In the genomic region with DNA sequence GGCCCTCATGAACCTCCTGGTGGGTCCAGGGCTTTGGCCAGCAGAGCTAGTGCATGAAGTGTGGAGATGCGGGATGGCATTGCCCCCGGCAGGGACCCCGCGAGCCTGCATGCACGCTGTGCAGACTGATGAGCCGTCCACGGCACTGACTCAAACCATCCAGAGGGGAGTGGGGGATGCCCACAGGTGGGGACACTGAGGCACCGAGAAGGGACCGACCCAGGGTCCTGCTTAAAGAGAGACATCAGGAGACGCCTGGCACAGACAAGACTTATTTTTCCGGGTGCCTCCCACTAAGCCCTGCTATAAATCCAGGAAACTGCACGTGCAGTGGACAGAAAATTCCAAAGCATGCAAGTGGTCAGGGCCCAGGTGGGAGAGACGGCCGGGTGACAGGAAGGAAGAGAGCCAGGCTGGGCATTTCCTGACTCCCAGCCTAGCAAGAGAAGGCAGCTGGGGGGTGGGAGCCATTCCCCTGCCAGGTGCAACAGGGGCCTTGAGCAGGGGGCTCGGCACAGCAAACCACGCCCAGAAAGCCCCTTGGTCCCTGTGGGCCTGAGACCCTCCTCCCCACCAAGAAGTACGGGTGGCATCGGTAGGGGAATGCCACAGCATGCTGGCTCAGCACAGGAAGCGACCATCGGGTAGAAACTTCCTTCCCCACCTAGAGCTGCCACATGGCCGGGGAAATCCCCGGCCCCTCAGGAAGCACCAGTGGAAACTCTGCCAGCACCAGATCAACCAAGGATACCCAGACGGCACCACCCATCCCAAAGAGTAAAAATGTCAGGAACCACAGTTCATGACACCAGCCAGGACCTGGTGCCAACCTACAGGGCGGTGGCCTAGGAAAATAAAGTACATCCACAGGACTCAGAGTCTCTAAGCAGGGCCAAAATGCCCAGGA, we compare ENCODE assay signal across 1 cellular context.
TF ChIP-seq lines count a peak whose summit lies in the region.

No MANE protein-coding gene starts in this region.

TF ChIP-seq in GM12891, 5 proteins besides CTCF, POLR2A, EP300 and RAD21 (continued from another document):
- TF ChIP-seq SPI1 (IDR thresholded peaks at IDR 0.05; ENCODE audit: low read depth, low read length) = no peak
